25 cellular contexts compared by ENCODE assay signal in the genomic region with DNA sequence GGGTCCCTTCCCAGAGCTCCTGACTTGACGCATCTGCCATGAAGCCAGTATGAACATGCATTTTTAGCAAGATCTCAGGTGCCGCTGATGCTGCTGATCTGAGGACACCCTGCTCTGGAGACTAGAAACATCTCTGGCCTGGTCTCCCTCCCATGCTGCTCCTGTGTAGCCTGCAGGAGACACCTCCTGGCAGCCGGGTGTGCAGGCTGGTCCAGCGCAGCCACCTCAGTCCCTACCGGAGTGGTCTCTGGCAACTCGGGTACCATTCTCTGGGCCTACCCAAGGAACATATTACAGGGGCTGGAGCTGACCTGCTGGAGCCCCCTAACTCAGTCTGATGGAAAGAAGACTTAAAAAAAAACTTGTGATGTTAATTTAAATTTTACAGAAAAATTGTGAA. TPM values are rescaled to one million over a fixed set of nuclear protein-coding genes. Genes with fewer than 3 reads are reported as not detected.
"Had no signal": no experiment of that assay in that cellular context is flagged by ENCODE, and none has a peak within 500 bp of the region (broad histone marks: within the 10 kb centered on the region; RNA-seq: fewer than 3 reads in every experiment).

No MANE protein-coding gene starts in this region.

- H3K4me3 ChIP-seq: left lung, lung, neural progenitor cell, ovary, right atrium auricular region, right lobe of liver, smooth muscle cell, thoracic aorta, tibial artery, upper lobe of right lung had no signal

- H3K27ac ChIP-seq: left lung, neural progenitor cell, ovary, right atrium auricular region, right lobe of liver, thoracic aorta, tibial artery, upper lobe of right lung had no signal

- H3K4me2 ChIP-seq: neural progenitor cell, smooth muscle cell had no signal

- H3K27me3 ChIP-seq: neural progenitor cell, ovary, right atrium auricular region, right lobe of liver had no signal

- H3K9ac ChIP-seq: neural progenitor cell had no signal

- H2AFZ ChIP-seq: neural progenitor cell had no signal

- H3K4me1 ChIP-seq: left lung, neural progenitor cell, right atrium auricular region, right lobe of liver, tibial artery, upper lobe of right lung had no signal

- ATAC-seq: left colon; left lung; natural killer cell; right lobe of liver; stimulated activated memory B cell treated with anti-CD40 and anti-IgM and Interleukin-4, amounts not matched to agents 10 μg/mL and 1 μg/mL and 100 μg/mL, for 72 hours; stimulated activated naive CD8-positive, alpha-beta T cell treated with anti-CD3 and anti-CD28 coated beads, Interleukin-15, amount 100 ng/mL, for 72 hours; upper lobe of right lung had no signal

- H3K36me3 ChIP-seq: left lung, neural progenitor cell, ovary, right atrium auricular region, right lobe of liver, thoracic aorta, tibial artery, upper lobe of right lung had no signal

- DNase-seq: kidney glomerular epithelial cell; left colon; left lung; mesendoderm; naive B cell; natural killer cell; nephron progenitor cell; ovary; right lobe of liver; stimulated activated CD4-positive, alpha-beta T cell treated with anti-CD3 and anti-CD28 coated beads, Interleukin-1b, Interleukin-23, amount 100 ng/mL, for 48 hours; stimulated activated CD4-positive, alpha-beta T cell treated with anti-CD3 and anti-CD28 coated beads, Interleukin-2, amount 100 ng/mL, for 48 hours; stimulated activated CD4-positive, alpha-beta T cell treated with anti-CD3 and anti-CD28 coated beads, Interleukin-4, amount 100 ng/mL, for 4 hours; stimulated activated CD8-positive, alpha-beta memory T cell treated with anti-CD3 and anti-CD28 coated beads, Interleukin-4, amount 100 ng/mL, for 48 hours; stimulated activated naive CD4-positive, alpha-beta T cell treated with Interleukin-2 at 50 U/mL for 16 hours; stimulated activated naive CD8-positive, alpha-beta T cell treated with anti-CD3 and anti-CD28 coated beads, Interleukin-15, amount 100 ng/mL, for 72 hours; tibial artery; trophoblast cell; upper lobe of right lung had no signal

- H3K9me3 ChIP-seq: left lung, ovary, right atrium auricular region, right lobe of liver, thoracic aorta, tibial artery, upper lobe of right lung had no signal

RNA-seq across cellular contexts. Expression of a gene that starts 20.1 kb away (rescaled TPM):
- total RNA-seq: natural killer cell, pulmonary artery endothelial cell, thoracic aorta had no signal
